2 cellular contexts compared by ENCODE assay signal in the genomic region with DNA sequence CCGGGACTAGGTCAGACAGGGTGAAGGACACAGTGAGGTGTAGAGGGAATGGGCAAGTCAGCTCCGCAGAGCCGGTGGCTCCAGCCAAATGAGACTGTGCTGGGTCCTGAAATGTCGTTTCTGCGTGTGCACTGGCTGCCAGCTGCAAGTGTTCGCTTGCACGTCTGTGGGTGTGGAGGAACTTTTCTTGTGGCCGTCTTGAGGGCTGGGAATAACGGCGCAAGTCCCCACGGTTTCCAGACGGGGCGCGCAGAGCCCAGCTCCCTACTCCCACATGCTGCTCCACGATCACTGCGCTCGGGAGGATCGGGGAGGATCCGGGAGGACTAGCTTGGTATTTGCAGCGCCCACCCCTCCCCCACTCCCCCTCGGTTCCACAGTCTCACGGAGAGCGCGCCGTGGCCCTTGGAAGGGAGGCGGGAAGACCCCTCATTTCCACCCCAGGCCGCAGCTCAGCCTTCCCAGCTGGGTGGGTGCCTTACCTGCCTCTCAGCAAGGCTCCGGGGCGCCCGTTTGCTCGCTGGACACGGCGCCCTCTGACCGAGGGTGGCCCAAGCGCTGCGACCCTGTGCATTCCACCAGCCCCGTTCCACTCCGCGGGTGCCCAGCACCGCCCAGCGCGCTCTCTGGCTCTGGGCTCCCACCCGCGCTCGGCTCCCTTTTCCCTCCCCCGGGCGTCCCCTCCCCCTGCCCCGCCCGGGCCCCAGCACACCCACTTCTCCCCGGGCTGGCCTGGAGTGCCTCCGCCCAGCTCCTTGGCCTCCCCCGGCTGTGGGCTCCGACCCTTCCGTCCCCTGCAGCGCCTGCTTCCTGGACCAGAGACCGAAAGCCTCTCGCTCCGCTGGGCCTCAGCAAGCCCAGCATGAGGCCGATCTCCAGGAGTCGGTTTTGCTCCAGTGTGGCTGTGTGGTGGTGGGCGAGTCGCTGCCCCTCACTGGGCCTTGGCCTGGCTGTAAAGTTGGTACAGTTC.
TF ChIP-seq lines count a peak whose summit lies in the region.

A gene with protein sequence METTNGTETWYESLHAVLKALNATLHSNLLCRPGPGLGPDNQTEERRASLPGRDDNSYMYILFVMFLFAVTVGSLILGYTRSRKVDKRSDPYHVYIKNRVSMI (minus strand): TSS at position 634 of the 970 bp plus-strand sequence. CDS start 9,986 bp downstream, outside the sequence.

TF ChIP-seq in HepG2, 621 proteins besides CTCF, POLR2A, EP300 and RAD21 (continued from another document):
- TF ChIP-seq GLI4 (CRISPR knock-in tag; IDR thresholded peaks at IDR 0.05; ENCODE audit: borderline replicate concordance) (no peak), HNRNPK (IDR thresholded peaks at IDR 0.05; ENCODE audit: low read depth, low read length, poor library complexity, severe bottlenecking) (peak; percentile 42), ATF7 (IDR thresholded peaks at IDR 0.05) (no peak), ATF7 (CRISPR knock-in tag; IDR thresholded peaks at IDR 0.05) (no peak)

TF ChIP-seq in SK-N-SH treated with all-trans-retinoic acid at 6 μM for 48 hours, 23 proteins besides CTCF, POLR2A, EP300 and RAD21:
- TF ChIP-seq, protein P1, sequence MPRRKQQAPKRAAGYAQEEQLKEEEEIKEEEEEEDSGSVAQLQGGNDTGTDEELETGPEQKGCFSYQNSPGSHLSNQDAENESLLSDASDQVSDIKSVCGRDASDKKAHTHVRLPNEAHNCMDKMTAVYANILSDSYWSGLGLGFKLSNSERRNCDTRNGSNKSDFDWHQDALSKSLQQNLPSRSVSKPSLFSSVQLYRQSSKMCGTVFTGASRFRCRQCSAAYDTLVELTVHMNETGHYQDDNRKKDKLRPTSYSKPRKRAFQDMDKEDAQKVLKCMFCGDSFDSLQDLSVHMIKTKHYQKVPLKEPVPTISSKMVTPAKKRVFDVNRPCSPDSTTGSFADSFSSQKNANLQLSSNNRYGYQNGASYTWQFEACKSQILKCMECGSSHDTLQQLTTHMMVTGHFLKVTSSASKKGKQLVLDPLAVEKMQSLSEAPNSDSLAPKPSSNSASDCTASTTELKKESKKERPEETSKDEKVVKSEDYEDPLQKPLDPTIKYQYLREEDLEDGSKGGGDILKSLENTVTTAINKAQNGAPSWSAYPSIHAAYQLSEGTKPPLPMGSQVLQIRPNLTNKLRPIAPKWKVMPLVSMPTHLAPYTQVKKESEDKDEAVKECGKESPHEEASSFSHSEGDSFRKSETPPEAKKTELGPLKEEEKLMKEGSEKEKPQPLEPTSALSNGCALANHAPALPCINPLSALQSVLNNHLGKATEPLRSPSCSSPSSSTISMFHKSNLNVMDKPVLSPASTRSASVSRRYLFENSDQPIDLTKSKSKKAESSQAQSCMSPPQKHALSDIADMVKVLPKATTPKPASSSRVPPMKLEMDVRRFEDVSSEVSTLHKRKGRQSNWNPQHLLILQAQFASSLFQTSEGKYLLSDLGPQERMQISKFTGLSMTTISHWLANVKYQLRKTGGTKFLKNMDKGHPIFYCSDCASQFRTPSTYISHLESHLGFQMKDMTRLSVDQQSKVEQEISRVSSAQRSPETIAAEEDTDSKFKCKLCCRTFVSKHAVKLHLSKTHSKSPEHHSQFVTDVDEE (CRISPR knock-in tag; IDR thresholded peaks at IDR 0.05): no peak
- TF ChIP-seq ZNF70 (CRISPR knock-in tag; IDR thresholded peaks at IDR 0.05) (no peak), BACH2 (CRISPR knock-in tag; IDR thresholded peaks at IDR 0.05; ENCODE audit: borderline replicate concordance) (no peak), ZNF565 (CRISPR knock-in tag; conservative IDR thresholded peaks at IDR 0.05; ENCODE audit: low read depth) (no peak), ISL1 (CRISPR knock-in tag; IDR thresholded peaks at IDR 0.05) (no peak)
- TF ChIP-seq, protein P2, sequence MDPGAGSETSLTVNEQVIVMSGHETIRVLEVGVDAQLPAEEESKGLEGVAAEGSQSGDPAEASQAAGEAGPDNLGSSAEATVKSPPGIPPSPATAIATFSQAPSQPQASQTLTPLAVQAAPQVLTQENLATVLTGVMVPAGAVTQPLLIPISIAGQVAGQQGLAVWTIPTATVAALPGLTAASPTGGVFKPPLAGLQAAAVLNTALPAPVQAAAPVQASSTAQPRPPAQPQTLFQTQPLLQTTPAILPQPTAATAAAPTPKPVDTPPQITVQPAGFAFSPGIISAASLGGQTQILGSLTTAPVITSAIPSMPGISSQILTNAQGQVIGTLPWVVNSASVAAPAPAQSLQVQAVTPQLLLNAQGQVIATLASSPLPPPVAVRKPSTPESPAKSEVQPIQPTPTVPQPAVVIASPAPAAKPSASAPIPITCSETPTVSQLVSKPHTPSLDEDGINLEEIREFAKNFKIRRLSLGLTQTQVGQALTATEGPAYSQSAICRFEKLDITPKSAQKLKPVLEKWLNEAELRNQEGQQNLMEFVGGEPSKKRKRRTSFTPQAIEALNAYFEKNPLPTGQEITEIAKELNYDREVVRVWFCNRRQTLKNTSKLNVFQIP (CRISPR knock-in tag; IDR thresholded peaks at IDR 0.05; ENCODE audit: borderline replicate concordance, low read depth): no peak
